ENCODE assay signal across 16 cellular contexts in the genomic region with DNA sequence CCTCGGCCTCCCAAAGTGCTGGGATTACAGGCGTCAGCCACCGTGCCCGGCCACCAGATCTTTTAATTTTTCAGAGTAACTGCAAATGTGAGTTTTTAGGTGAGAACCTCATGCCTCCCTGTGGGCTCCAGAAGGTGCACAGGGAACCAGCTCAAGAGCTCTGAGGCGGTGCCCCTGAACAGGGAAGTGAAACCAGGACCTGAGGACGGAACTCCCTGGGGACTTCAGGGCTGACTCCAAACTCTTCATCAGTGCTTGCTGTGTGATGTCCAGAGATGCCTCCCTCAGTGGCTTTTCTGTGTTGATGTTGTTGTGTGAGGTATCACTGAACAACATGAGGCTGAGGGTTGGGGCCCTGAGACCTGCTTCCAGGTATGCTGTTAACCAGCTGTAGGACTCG. TPM values are rescaled to one million over a fixed set of nuclear protein-coding genes. Genes with fewer than 3 reads are reported as not detected.
A peak's percentile ranks its signal among the peaks of the same experiment; 100 is the strongest.
DNase-seq lines count a peak whose midpoint lies in the region; ATAC-seq and TF ChIP-seq lines count a peak whose summit lies in the region.
"Had no signal": no experiment of that assay in that cellular context is flagged by ENCODE, and none has a peak within 500 bp of the region (broad histone marks: within the 10 kb centered on the region; RNA-seq: fewer than 3 reads in every experiment).

No MANE protein-coding gene starts in this region.

- ATAC-seq in GM19438 (IDR thresholded peaks at IDR 0.05; ENCODE audit: low read depth, unreplicated experiment) (peak; percentile 95), HG03103 (IDR thresholded peaks at IDR 0.05; ENCODE audit: low read depth, unreplicated experiment) (peak; percentile 70), HG03108 (IDR thresholded peaks at IDR 0.05; ENCODE audit: unreplicated experiment) (no peak)
- ATAC-seq: psoas muscle had no signal

- peak; percentile 66 for DNase-seq in GM10266 (ENCODE audit: extremely low spot score)
- peak; percentile 51 for DNase-seq in SIG-M5 treated with dmso at 0.1 percent for 504 hours (lab: John Stamatoyannopoulos, UW; ENCODE audit: unreplicated experiment)
- DNase-seq in epidermal melanocyte (ENCODE audit: insufficient read length, low spot score), result no peak
- DNase-seq in activated CD4-positive, alpha-beta T cell treated with anti-CD3 and anti-CD28 coated beads for 1 hour, result no peak
- no peak for DNase-seq in cerebellum (ENCODE audit: low spot score)
- DNase-seq: GF-D8; H7; hippocampal formation; NCI-H1417; psoas muscle; stimulated activated CD4-positive, alpha-beta T cell treated with anti-CD3 and anti-CD28 coated beads, Interleukin-2, amount 100 ng/mL, for 48 hours had no signal

- no peak for TF ChIP-seq CTCF in GM10266 (IDR thresholded peaks at IDR 0.05; ENCODE audit: control insufficient read depth, insufficient read depth, low read depth, missing control alignments)

RNA-seq across cellular contexts. Expression of a gene that starts 23.8 kb away (rescaled TPM):
- not detected for total RNA-seq in cerebellum
- total RNA-seq: endothelial cell of umbilical vein, H7, subcutaneous adipose tissue had no signal

RNA-seq across cellular contexts. Expression of a gene that starts 43.1 kb away (rescaled TPM):
- 53.8 TPM for total RNA-seq in cerebellum

Comparison
In these comparisons a context has a peak if more than half of its experiments do, and no peak if none do; other contexts are left out.
1. DNase-seq: peak in GM10266 (single experiment) and SIG-M5 treated with dmso at 0.1 percent for 504 hours (single experiment); none in epidermal melanocyte (single experiment), activated CD4-positive, alpha-beta T cell treated with anti-CD3 and anti-CD28 coated beads for 1 hour (single experiment) and cerebellum (single experiment).